Comparison of ENCODE assay signal across 17 cellular contexts in the genomic region with DNA sequence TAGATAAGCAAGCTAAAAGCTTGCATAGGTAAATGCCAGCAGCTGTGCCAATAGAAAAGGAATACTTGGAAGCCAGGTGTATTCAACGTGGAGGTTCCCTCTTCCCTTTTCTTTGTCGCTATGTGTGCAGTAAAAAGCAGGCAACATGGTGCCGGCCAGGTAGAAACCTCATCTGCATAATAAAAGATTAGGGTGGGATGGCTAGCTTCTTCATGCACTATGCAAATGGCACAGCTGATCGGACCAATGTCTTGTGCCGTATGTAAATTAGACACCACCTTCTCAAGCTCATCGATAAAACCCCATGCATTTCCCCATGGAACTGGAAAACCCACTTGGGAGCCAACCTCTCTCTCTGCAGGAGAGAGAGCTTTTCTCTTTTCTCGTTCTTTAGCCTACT.
"Had no signal": no experiment of that assay in that cellular context is flagged by ENCODE, and none has a peak within 500 bp of the region (broad histone marks: within the 10 kb centered on the region; RNA-seq: fewer than 3 reads in every experiment).

No MANE protein-coding gene starts in this region.

- H3K9me3 ChIP-seq: mucosa of descending colon, neutrophil, sigmoid colon, spleen, stomach, testis had no signal

- DNase-seq: activated CD4-positive, CD25-positive, alpha-beta regulatory T cell treated with anti-CD3 and anti-CD28 coated beads, Interleukin-2, amount 50 U/mL, for 72 hours; activated naive CD4-positive, alpha-beta T cell treated with anti-CD3 and anti-CD28 coated beads for 36 hours; activated T-cell treated with anti-CD3 and anti-CD28 coated beads for 4 hours; caudate nucleus; kidney glomerular epithelial cell; left ventricle myocardium superior; mucosa of descending colon; natural killer cell; sigmoid colon; spleen; stomach; T-helper 9 cell; testis had no signal

- H3K27me3 ChIP-seq: neutrophil, testis had no signal

- H2AFZ ChIP-seq: parathyroid adenoma had no signal

- FAIRE-seq: colon, endometrium had no signal

- H3K4me3 ChIP-seq: mucosa of descending colon, sigmoid colon, spleen, stomach, testis had no signal

- H3K27ac ChIP-seq: neutrophil, parathyroid adenoma, sigmoid colon, spleen, stomach, testis had no signal

- H3K79me2 ChIP-seq: parathyroid adenoma had no signal

- H3K9ac ChIP-seq: parathyroid adenoma had no signal

- ATAC-seq: left ventricle myocardium superior, mucosa of descending colon, natural killer cell had no signal

- H3K36me3 ChIP-seq: neutrophil, sigmoid colon, spleen, stomach had no signal

- H3K4me1 ChIP-seq: parathyroid adenoma, sigmoid colon, spleen, stomach, testis had no signal
